9 cellular contexts compared by ENCODE assay signal in the genomic region with DNA sequence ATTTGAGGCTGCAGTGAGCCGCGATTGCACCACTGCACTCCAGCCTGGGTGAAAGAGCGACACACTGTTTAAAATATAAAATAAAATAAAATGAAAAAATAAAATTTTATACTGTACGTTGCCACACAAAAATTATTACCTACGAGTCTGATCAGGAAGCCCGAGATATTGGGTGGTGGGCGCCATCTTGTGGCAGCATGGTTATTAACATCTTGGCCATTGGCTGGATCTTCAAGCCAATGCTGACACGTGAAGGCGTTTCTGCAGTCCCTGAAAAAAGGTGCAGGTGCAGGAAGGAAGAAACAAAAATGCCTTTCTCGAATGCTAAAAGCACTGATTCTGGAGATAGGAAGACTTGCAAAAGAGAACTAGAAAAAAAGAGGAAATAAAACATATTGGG. TPM values are rescaled to one million over a fixed set of nuclear protein-coding genes. Genes with fewer than 3 reads are reported as not detected.
DNase-seq lines count a peak whose midpoint lies in the region; ATAC-seq, FAIRE-seq and TF ChIP-seq lines count a peak whose summit lies in the region.
"Had no signal": no experiment of that assay in that cellular context is flagged by ENCODE, and none has a peak within 500 bp of the region (broad histone marks: within the 10 kb centered on the region; RNA-seq: fewer than 3 reads in every experiment).

No MANE protein-coding gene starts in this region.

- no peak overlapping the region for H3K14ac ChIP-seq in H1 (ENCODE audit: insufficient read length)

- peak; percentile 39 to 45 for ATAC-seq in CD4-positive, CD25-positive, alpha-beta regulatory T cell (ENCODE audit: low read depth in 2 of 2)
- ATAC-seq in naive B cell (ENCODE audit: low read depth in 2 of 2): peak; percentile 34 to 61
- no peak for ATAC-seq in stimulated activated effector memory CD8-positive, alpha-beta T cell treated with anti-CD3 and anti-CD28 coated beads, Interleukin-12 subunit alpha, Interleukin-12 subunit beta, amount 100 ng/mL, for 72 hours
- no peak for ATAC-seq in GM18511 (IDR thresholded peaks at IDR 0.05; ENCODE audit: unreplicated experiment)

- no peak overlapping the region for H2BK15ac ChIP-seq in H1 (ENCODE audit: low read length)

- H3K4me1 ChIP-seq in CD4-positive, CD25-positive, alpha-beta regulatory T cell (ENCODE audit: control insufficient read depth, insufficient read depth, low read length, poor library complexity, severe bottlenecking): no peaks in the 10 kb centered on the region
- H3K4me1 ChIP-seq in GM23248 (ENCODE audit: insufficient read depth) (no peaks in the 10 kb centered on the region), H1 (replicated peaks in 1 of 4; ENCODE audit: control insufficient read depth in 3 of 4, insufficient read depth in 4 of 4, low read length in 3 of 4) (peaks cover 0 to 2% (median 0%) of the 10 kb centered on the region in 4 experiments; a peak in 3 of 7 replicates)

- no peak overlapping the region for H3K23ac ChIP-seq in H1 (ENCODE audit: insufficient read length)

- no peak overlapping the region for H3K4ac ChIP-seq in H1 (replicated peaks; ENCODE audit: insufficient read length, low read depth, low read length)

- no peak overlapping the region for H2BK12ac ChIP-seq in H1 (ENCODE audit: low read depth, low read length)

- H3K27me3 Mint-ChIP-seq in CD4-positive, CD25-positive, alpha-beta regulatory T cell: no peaks in the 10 kb centered on the region
- H3K27me3 Mint-ChIP-seq in naive B cell: peaks cover 0 to 31% (median 0%) of the 10 kb centered on the region in 3 donors

- no peak overlapping the region for H3K4me3 Mint-ChIP-seq in CD4-positive, CD25-positive, alpha-beta regulatory T cell
- H3K4me3 Mint-ChIP-seq in naive B cell: peak overlapping the region in 1 of 8 donors; percentile 40
- no peak overlapping the region for H3K4me3 Mint-ChIP-seq in stimulated activated effector memory CD8-positive, alpha-beta T cell treated with anti-CD3 and anti-CD28 coated beads, Interleukin-12 subunit alpha, Interleukin-12 subunit beta, amount 100 ng/mL, for 72 hours

- no peaks in the 10 kb centered on the region for H3K79me1 ChIP-seq in H1 (ENCODE audit: low read depth, low read length)

- TF ChIP-seq EP300 in H1 (IDR thresholded peaks at IDR 0.05; ENCODE audit: borderline replicate concordance in 1 of 2, low read depth in 2 of 2, low read length in 2 of 2): no peak

- no peaks in the 10 kb centered on the region for H3F3A ChIP-seq in GM23248 (ENCODE audit: insufficient read depth)

- POLR2A ChIA-PET in H1 (lab: Charles Lee; ENCODE audit: partially characterized antibody): no interaction called here

- peak; percentile 67 to 73 for TF ChIP-seq RAD21 in H1 (IDR thresholded peaks at IDR 0.05 in 1 of 2, conservative IDR thresholded peaks at IDR 0.05 in 1 of 2; ENCODE audit: low read depth in 2 of 2, low read length in 2 of 2)

- no peaks in the 10 kb centered on the region for H3K9me2 ChIP-seq in GM23248 (ENCODE audit: insufficient read depth)

- no peaks in the 10 kb centered on the region for H3K23me2 ChIP-seq in H1 (ENCODE audit: low read depth, low read length)

- H3K27ac Mint-ChIP-seq in CD4-positive, CD25-positive, alpha-beta regulatory T cell: no peak overlapping the region
- peak overlapping the region in 2 of 6 donors; percentile 75 to 82 for H3K27ac Mint-ChIP-seq in naive B cell
- H3K27ac Mint-ChIP-seq in stimulated activated effector memory CD8-positive, alpha-beta T cell treated with anti-CD3 and anti-CD28 coated beads, Interleukin-12 subunit alpha, Interleukin-12 subunit beta, amount 100 ng/mL, for 72 hours: no peak overlapping the region
- H3K27ac Mint-ChIP-seq: IgD-negative memory B cell had no signal

- peak; percentile 34 to 73 (median 64) for DNase-seq in CD4-positive, CD25-positive, alpha-beta regulatory T cell
- DNase-seq in GM23248: peak; percentile 49
- DNase-seq in NCI-H460 (ENCODE audit: extremely low read depth, low read depth): peak; percentile 56
- DNase-seq in activated CD8-positive, alpha-beta memory T cell treated with anti-CD3 and anti-CD28 coated beads for 4 hours (ENCODE audit: low read depth in 2 of 2): peak; percentile 20 to 33
- DNase-seq in H1 (ENCODE audit: low read depth in 1 of 2, low spot score in 2 of 2): peak in 1 of 2 experiments; percentile 69
- peak; percentile 53 for DNase-seq in naive B cell
- DNase-seq in stimulated activated effector memory CD8-positive, alpha-beta T cell treated with anti-CD3 and anti-CD28 coated beads, Interleukin-12 subunit alpha, Interleukin-12 subunit beta, amount 100 ng/mL, for 72 hours (ENCODE audit: low spot score in 2 of 2): peak; percentile 36 to 74

- H3K27ac ChIP-seq in CD4-positive, CD25-positive, alpha-beta regulatory T cell (ENCODE audit: insufficient read depth, low read length, poor library complexity, severe bottlenecking): no peak overlapping the region
- no peak overlapping the region for H3K27ac ChIP-seq in GM23248
- H3K27ac ChIP-seq in H1 (ENCODE audit: low read depth, low read length): no peak overlapping the region

- peak; percentile 36 to 54 (median 53) for TF ChIP-seq CTCF in H1 (IDR thresholded peaks at IDR 0.05; ENCODE audit: control extremely low read depth in 1 of 3, insufficient read depth in 1 of 3, low read depth in 1 of 3, low read length in 3 of 3)

- FAIRE-seq in H1 (lab: Jason Lieb, UNC): peak; percentile 65

- H4K20me1 ChIP-seq in GM23248 (ENCODE audit: insufficient read depth) (no peaks in the 10 kb centered on the region), H1 (replicated peaks in 1 of 2; ENCODE audit: control insufficient read depth in 1 of 2, insufficient read depth in 2 of 2, low read length in 2 of 2) (no peaks in the 10 kb centered on the region)

- peaks cover 0 to 4% (median 1%) of the 10 kb centered on the region in 4 donors for H3K4me1 Mint-ChIP-seq in CD4-positive, CD25-positive, alpha-beta regulatory T cell
- H3K4me1 Mint-ChIP-seq in naive B cell: peaks cover 6 to 12% (median 10%) of the 10 kb centered on the region in 3 donors
- H3K4me1 Mint-ChIP-seq in stimulated activated effector memory CD8-positive, alpha-beta T cell treated with anti-CD3 and anti-CD28 coated beads, Interleukin-12 subunit alpha, Interleukin-12 subunit beta, amount 100 ng/mL, for 72 hours: peaks cover 8% of the 10 kb centered on the region

- H2AFZ ChIP-seq in GM23248 (no peak overlapping the region), H1 (ENCODE audit: low read length) (no peak overlapping the region)

- H3K18ac ChIP-seq in H1 (ENCODE audit: extremely low read depth, low read length): no peak overlapping the region

- peaks cover 2% of the 10 kb centered on the region for H3K27me3 ChIP-seq in CD4-positive, CD25-positive, alpha-beta regulatory T cell (ENCODE audit: control insufficient read depth, insufficient read depth, low read length)
- no peaks in the 10 kb centered on the region for H3K27me3 ChIP-seq in GM23248 (replicated peaks; ENCODE audit: insufficient read depth)
- H3K27me3 ChIP-seq in H1 (replicated peaks in 1 of 4; ENCODE audit: control insufficient read depth in 3 of 4, extremely low read depth in 1 of 4, insufficient read depth in 3 of 4, low read length in 3 of 4): no peaks in the 10 kb centered on the region

- H3K79me2 ChIP-seq in GM23248 (ENCODE audit: insufficient read depth) (no peaks in the 10 kb centered on the region), H1 (ENCODE audit: control insufficient read depth in 1 of 2, insufficient read depth in 2 of 2, low read length in 2 of 2) (no peaks in the 10 kb centered on the region)

- no peak overlapping the region for H2BK120ac ChIP-seq in H1 (replicated peaks; ENCODE audit: low read depth, low read length)

- H3K4me3 ChIP-seq in CD4-positive, CD25-positive, alpha-beta regulatory T cell (ENCODE audit: low read depth, low read length): no peak overlapping the region
- H3K4me3 ChIP-seq in GM23248 (no peak overlapping the region), H1 (ENCODE audit: extremely low read depth in 1 of 4, insufficient read depth in 2 of 4, low read depth in 3 of 4, low read length in 4 of 4) (no peak overlapping the region)

- H3K9me3 Mint-ChIP-seq in CD4-positive, CD25-positive, alpha-beta regulatory T cell: no peaks in the 10 kb centered on the region
- peaks cover 0 to 2% (median 0%) of the 10 kb centered on the region in 7 donors for H3K9me3 Mint-ChIP-seq in naive B cell
- no peaks in the 10 kb centered on the region for H3K9me3 Mint-ChIP-seq in stimulated activated effector memory CD8-positive, alpha-beta T cell treated with anti-CD3 and anti-CD28 coated beads, Interleukin-12 subunit alpha, Interleukin-12 subunit beta, amount 100 ng/mL, for 72 hours

- no peaks in the 10 kb centered on the region for H3K36me3 Mint-ChIP-seq in CD4-positive, CD25-positive, alpha-beta regulatory T cell
- peaks cover 0 to 4% of the 10 kb centered on the region in 2 donors for H3K36me3 Mint-ChIP-seq in naive B cell
- H3K36me3 Mint-ChIP-seq in stimulated activated effector memory CD8-positive, alpha-beta T cell treated with anti-CD3 and anti-CD28 coated beads, Interleukin-12 subunit alpha, Interleukin-12 subunit beta, amount 100 ng/mL, for 72 hours: no peaks in the 10 kb centered on the region

- in situ Hi-C loops in GM23248 (cut with MboI): loop anchor here (25.0 kb wide), 1 partner anchor 1136 kb away; the partner anchor contains the start of gene GEMIN8

- TF ChIP-seq POLR2A in H1 (IDR thresholded peaks at IDR 0.05; ENCODE audit: control extremely low read depth in 1 of 2, low read depth in 2 of 2, low read length in 2 of 2): no peak

- H3K36me3 ChIP-seq in CD4-positive, CD25-positive, alpha-beta regulatory T cell (ENCODE audit: control insufficient read depth, insufficient read depth, low read length): no peaks in the 10 kb centered on the region
- no peaks in the 10 kb centered on the region for H3K36me3 ChIP-seq in GM23248 (ENCODE audit: low read depth)
- H3K36me3 ChIP-seq in H1 (ENCODE audit: control insufficient read depth in 2 of 4, insufficient read depth in 4 of 4, low read length in 3 of 4): no peaks in the 10 kb centered on the region

- H2AK5ac ChIP-seq in H1 (ENCODE audit: low read depth, low read length): no peak overlapping the region

- CTCF ChIA-PET in H1 (lab: Charles Lee; ENCODE audit: partially characterized antibody): interaction anchor here (1.1 to 3.5 kb wide), 6 partner anchors 11 to 87 kb away, joined by 3 to 28 read pairs (median 5); no protein-coding TSS in a partner anchor

- 2 to 6% methylated on average over 9 to 10 of the region's 10 CpGs for WGBS in GM23248 (ENCODE audit: low coverage in 1 of 2, low lambda C conversion rate in 2 of 2, missing lambda C conversion rate in 2 of 2), 2 experiments
- WGBS in H1 (ENCODE audit: extremely low coverage in 1 of 2, insufficient coverage in 1 of 2, insufficient read length in 1 of 2, insufficient replicate concordance in 2 of 2, low coverage in 1 of 2, low lambda C conversion rate in 2 of 2, missing lambda C conversion rate in 1 of 2), 2 experiments: 40% methylated on average over 9 of the region's 10 CpGs; no CpG with 5 or more reads in 1 of the 2 experiments

- H4K8ac ChIP-seq in H1 (ENCODE audit: extremely low read depth, insufficient read depth, low read length): no peak overlapping the region

- H3K9ac ChIP-seq in GM23248 (no peak overlapping the region), H1 (replicated peaks in 1 of 4; ENCODE audit: extremely low read depth in 1 of 4, low read depth in 3 of 4, low read length in 3 of 4) (no peak overlapping the region)

- H3K56ac ChIP-seq in H1 (replicated peaks; ENCODE audit: insufficient read length, low read depth, low read length): no peak overlapping the region

- no peak overlapping the region for H2BK5ac ChIP-seq in H1 (ENCODE audit: low read depth, low read length)

- H3K4me2 ChIP-seq in GM23248 (ENCODE audit: unreplicated experiment) (no peak overlapping the region), H1 (ENCODE audit: insufficient read depth in 1 of 2, low read depth in 2 of 2, low read length in 2 of 2) (no peak overlapping the region)

- no peak overlapping the region for H2BK20ac ChIP-seq in H1 (ENCODE audit: low read length)

- no peak overlapping the region for H4K5ac ChIP-seq in H1 (ENCODE audit: insufficient read length, low read depth, low read length)

- H4K91ac ChIP-seq in H1 (replicated peaks; ENCODE audit: insufficient read length, low read length): no peak overlapping the region

- no peaks in the 10 kb centered on the region for H3K9me3 ChIP-seq in CD4-positive, CD25-positive, alpha-beta regulatory T cell (ENCODE audit: control insufficient read depth in 2 of 2, low read length in 2 of 2)
- H3K9me3 ChIP-seq in GM23248 (ENCODE audit: low read depth) (no peaks in the 10 kb centered on the region), H1 (ENCODE audit: insufficient read depth in 2 of 2, low read depth in 1 of 2, low read length in 1 of 2) (peaks cover 0 to 3% of the 10 kb centered on the region in 2 experiments; a peak in 1 of 4 replicates)

RNA-seq across cellular contexts. Expression of gene TLR8, which starts 4.9 kb away (rescaled TPM):
- total RNA-seq in CD4-positive, CD25-positive, alpha-beta regulatory T cell: not detected
- not detected for polyA plus RNA-seq in CD4-positive, CD25-positive, alpha-beta regulatory T cell
- total RNA-seq in GM23248 (2014; rRNA removed; shearing (Covaris generic)): not detected in 2 replicates
- polyA plus RNA-seq in GM23248 (2016; fragmentation: Nextera tagmentation; extraction: Ambion mirVana): not detected in 2 replicates
- not detected in 2 replicates for total RNA-seq in NCI-H460 (2014; rRNA removed; shearing (Covaris generic))
- polyA plus RNA-seq in NCI-H460 (2014; cell fraction: nucleus; rRNA removed): not detected in 2 replicates
- not detected in 2 replicates for total RNA-seq in H1 (2021; fragmentation: NEBNext Ultra II Directional; extraction: Animal tissue kit (Norgen Biotek cat#: 25700))
- not detected in 2 replicates for polyA plus RNA-seq in H1 (2011; rRNA removed)
- polyA plus RNA-seq in H1 (2011; cell fraction: cytosol; rRNA removed): not detected
- polyA plus RNA-seq in H1 (2011; cell fraction: nucleus; rRNA removed): not detected
- not detected in 4 replicates for polyA plus RNA-seq in H1 (2012, experiment 1 of 2)
- not detected for polyA plus RNA-seq in H1 (2012, experiment 2 of 2)
- not detected for polyA plus RNA-seq in H1 (2013, experiment 1 of 2)
- not detected for polyA plus RNA-seq in H1 (2013, experiment 2 of 2)
- polyA minus RNA-seq in H1 (2011; rRNA and poly(A)+ RNA removed): not detected in 2 replicates
- polyA minus RNA-seq in H1 (2011; cell fraction: cytosol; rRNA and poly(A)+ RNA removed): not detected
- not detected for polyA minus RNA-seq in H1 (2011; cell fraction: nucleus; rRNA and poly(A)+ RNA removed)
- polyA plus RNA-seq in naive B cell (ENCODE audit: low read depth in 6 of 6): under 1 TPM in 5 of 6 donors, not detected in 1; 0.07 to 0.13 (median 0.12) TPM

RNA-seq across cellular contexts. Expression of gene TLR7, which starts 34.6 kb away (rescaled TPM):
- total RNA-seq in CD4-positive, CD25-positive, alpha-beta regulatory T cell: not detected
- under 1 TPM in 2 of 4 donors, not detected in 2; 0.02 to 0.15 TPM for polyA plus RNA-seq in CD4-positive, CD25-positive, alpha-beta regulatory T cell
- total RNA-seq in GM23248 (2014; rRNA removed; shearing (Covaris generic)): not detected in 2 replicates
- polyA plus RNA-seq in GM23248 (2016; fragmentation: Nextera tagmentation; extraction: Ambion mirVana) (not detected in 2 replicates), H1 (2011; rRNA removed) (0.02 TPM in 1 of 2 replicates, not detected in the other), naive B cell (ENCODE audit: low read depth in 6 of 6) (10 to 100 TPM in 5 of 6 donors, 1 to 10 TPM in 1; 7.4 to 50.2 (median 30.3) TPM)
- total RNA-seq in NCI-H460 (2014; rRNA removed; shearing (Covaris generic)): not detected in 2 replicates
- not detected in 2 replicates for polyA plus RNA-seq in NCI-H460 (2014; cell fraction: nucleus; rRNA removed)
- not detected in 2 replicates for total RNA-seq in H1 (2021; fragmentation: NEBNext Ultra II Directional; extraction: Animal tissue kit (Norgen Biotek cat#: 25700))
- polyA plus RNA-seq in H1 (2011; cell fraction: cytosol; rRNA removed): 0.01 TPM
- not detected for polyA plus RNA-seq in H1 (2011; cell fraction: nucleus; rRNA removed)
- polyA plus RNA-seq in H1 (2012, experiment 1 of 2): not detected in 4 replicates
- polyA plus RNA-seq in H1 (2012, experiment 2 of 2): not detected
- polyA plus RNA-seq in H1 (2013, experiment 1 of 2): 0.06 TPM
- polyA plus RNA-seq in H1 (2013, experiment 2 of 2): 0.07 TPM
- 0.06 TPM in 1 of 2 replicates, not detected in the other for polyA minus RNA-seq in H1 (2011; rRNA and poly(A)+ RNA removed)
- not detected for polyA minus RNA-seq in H1 (2011; cell fraction: cytosol; rRNA and poly(A)+ RNA removed)
- polyA minus RNA-seq in H1 (2011; cell fraction: nucleus; rRNA and poly(A)+ RNA removed): not detected

Comparison
In these comparisons a context has a peak if more than half of its experiments do, and no peak if none do; other contexts are left out.
1. ATAC-seq: peak in CD4-positive, CD25-positive, alpha-beta regulatory T cell (2 of 2) and naive B cell (2 of 2); none in stimulated activated effector memory CD8-positive, alpha-beta T cell treated with anti-CD3 and anti-CD28 coated beads, Interleukin-12 subunit alpha, Interleukin-12 subunit beta, amount 100 ng/mL, for 72 hours (single experiment) and GM18511 (single experiment).